8 cellular contexts compared by ENCODE assay signal in the genomic region with DNA sequence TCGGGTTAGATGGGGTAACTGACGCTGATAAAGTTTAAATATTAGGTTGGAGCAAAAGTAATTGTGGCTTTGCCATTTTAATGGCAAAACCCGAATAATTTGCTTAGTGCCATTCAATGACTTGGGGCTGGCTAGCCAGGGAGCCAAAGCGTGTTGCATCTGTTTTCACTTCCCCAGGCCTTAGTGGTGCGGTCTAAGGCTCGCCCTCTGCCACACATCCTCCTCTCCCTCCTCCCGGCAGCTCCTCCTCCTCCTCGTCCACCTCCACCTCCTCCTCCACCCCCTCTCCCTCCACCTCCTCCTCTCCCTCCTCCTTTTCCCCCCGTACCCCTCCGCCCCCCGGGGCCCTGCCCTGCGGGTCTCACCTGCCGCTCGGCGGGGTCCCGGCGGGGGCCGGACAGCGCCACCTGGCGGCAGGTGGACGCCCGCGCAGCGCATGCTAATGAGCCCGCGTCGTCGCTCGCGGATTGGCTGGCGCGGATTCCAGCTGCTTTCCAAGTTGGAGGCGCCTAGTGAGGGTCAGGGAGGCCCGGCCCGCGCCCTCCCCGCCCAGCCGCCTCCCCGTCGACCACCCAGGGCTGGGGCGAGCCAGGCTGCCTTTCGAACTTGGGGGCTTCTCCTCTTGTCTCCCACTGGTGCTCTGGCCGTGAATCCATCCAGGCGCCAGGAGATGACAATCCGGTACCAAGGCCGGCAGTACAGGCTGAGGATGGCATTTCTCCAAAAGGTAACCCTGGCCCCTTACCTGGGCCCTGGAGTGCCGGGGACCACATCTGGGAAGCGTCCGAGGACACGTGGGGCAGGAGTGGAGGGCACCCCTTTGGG. TPM values are rescaled to one million over a fixed set of nuclear protein-coding genes. Genes with fewer than 3 reads are reported as not detected.
DNase-seq lines count a peak whose midpoint lies in the region; ATAC-seq and TF ChIP-seq lines count a peak whose summit lies in the region.

No MANE protein-coding gene starts in this region.

- H3K9me3 ChIP-seq in heart left ventricle (no peaks in the 10 kb centered on the region), upper lobe of left lung (no peaks in the 10 kb centered on the region)

- DNase-seq in GM12864 (ENCODE audit: low read depth): peak; percentile 74
- peak; percentile 75 for DNase-seq in NB4 (ENCODE audit: low read depth)
- peak; percentile 61 for DNase-seq in SKM-1 treated with dmso at 0.1 percent for 144 hours (lab: John Stamatoyannopoulos, UW; ENCODE audit: unreplicated experiment)
- peak; percentile 86 for DNase-seq in activated naive CD8-positive, alpha-beta T cell treated with anti-CD3 and anti-CD28 coated beads for 36 hours
- DNase-seq in heart left ventricle: peak; percentile 85 to 95 (median 89)
- DNase-seq in posterior cingulate gyrus: peak; percentile 75 to 97 (median 84)
- DNase-seq in upper lobe of left lung: peak; percentile 93 to 97

- peak overlapping the region; percentile 80 for H3K4me3 Mint-ChIP-seq in activated naive CD8-positive, alpha-beta T cell treated with anti-CD3 and anti-CD28 coated beads for 36 hours

- ATAC-seq in HG02571 (IDR thresholded peaks at IDR 0.05; ENCODE audit: unreplicated experiment) (peak; percentile 67), heart left ventricle (peak; percentile 79 to 97 (median 95)), upper lobe of left lung (ENCODE audit: low FRiP score in 2 of 2) (peak; percentile 95 to 96)

- H3K9me3 Mint-ChIP-seq in activated naive CD8-positive, alpha-beta T cell treated with anti-CD3 and anti-CD28 coated beads for 36 hours: no peaks in the 10 kb centered on the region

- H3K27me3 Mint-ChIP-seq in activated naive CD8-positive, alpha-beta T cell treated with anti-CD3 and anti-CD28 coated beads for 36 hours: no peaks in the 10 kb centered on the region

- peaks cover 19% of the 10 kb centered on the region for H3K4me1 Mint-ChIP-seq in activated naive CD8-positive, alpha-beta T cell treated with anti-CD3 and anti-CD28 coated beads for 36 hours

- H3K36me3 ChIP-seq in heart left ventricle: no peaks in the 10 kb centered on the region
- no peaks in the 10 kb centered on the region for H3K36me3 ChIP-seq in upper lobe of left lung

- WGBS in heart left ventricle, 4 donors: 4 to 6% (median 6%) methylated on average over 26 to 50 of the region's 50 CpGs
- WGBS in upper lobe of left lung, 2 donors: 2 to 8% methylated on average over 12 to 16 of the region's 50 CpGs

- intact Hi-C loops in heart left ventricle (cut with DNase I) (loop anchor here in 9 of 10 donors (1.0 to 10.0 kb wide), 11 partner anchors 38 to 138 kb away; a partner anchor contains a TSS), posterior cingulate gyrus (cut with DNase I) (loop anchor here (5.0 kb wide), 3 partner anchors 37 to 123 kb away; a partner anchor contains a TSS)

- peak overlapping the region; percentile 92 for H3K27ac Mint-ChIP-seq in activated naive CD8-positive, alpha-beta T cell treated with anti-CD3 and anti-CD28 coated beads for 36 hours

- TF ChIP-seq CTCF in GM12864 (IDR thresholded peaks at IDR 0.05; ENCODE audit: low read depth, low read length, missing control alignments): peak; percentile 81
- TF ChIP-seq CTCF in NB4 (IDR thresholded peaks at IDR 0.05; ENCODE audit: low read depth, low read length): peak; percentile 75
- peak; percentile 61 to 95 (median 86) for TF ChIP-seq CTCF in heart left ventricle (IDR thresholded peaks at IDR 0.05)
- peak; percentile 91 to 98 (median 98) for TF ChIP-seq CTCF in upper lobe of left lung (IDR thresholded peaks at IDR 0.05)

- H3K4me1 ChIP-seq in heart left ventricle (peaks cover 0 to 21% (median 7%) of the 10 kb centered on the region in 12 donors), upper lobe of left lung (peaks cover 6 to 14% (median 10%) of the 10 kb centered on the region in 4 donors)

- H3K27me3 ChIP-seq in heart left ventricle: no peaks in the 10 kb centered on the region
- H3K27me3 ChIP-seq in upper lobe of left lung: no peaks in the 10 kb centered on the region

- no peak for TF ChIP-seq EP300 in upper lobe of left lung (IDR thresholded peaks at IDR 0.05)

- TF ChIP-seq POLR2A in NB4 (IDR thresholded peaks at IDR 0.05; ENCODE audit: extremely low read depth, insufficient read length): no peak
- no peak for TF ChIP-seq POLR2A in heart left ventricle (IDR thresholded peaks at IDR 0.05)
- TF ChIP-seq POLR2A in upper lobe of left lung (IDR thresholded peaks at IDR 0.05): peak in 1 of 4 donors; percentile 26

- H3K4me3 ChIP-seq in GM12864 (ENCODE audit: low read depth, low read length) (peak overlapping the region; percentile 49), NB4 (ENCODE audit: low read depth, low read length) (peak overlapping the region; percentile 21), heart left ventricle (peak overlapping the region; percentile 31 to 64 (median 54)), upper lobe of left lung (peak overlapping the region; percentile 39 to 60 (median 50))

- no peaks in the 10 kb centered on the region for H3K36me3 Mint-ChIP-seq in activated naive CD8-positive, alpha-beta T cell treated with anti-CD3 and anti-CD28 coated beads for 36 hours

- peak overlapping the region in 9 of 12 donors; percentile 4 to 81 (median 58) for H3K27ac ChIP-seq in heart left ventricle
- H3K27ac ChIP-seq in upper lobe of left lung: peak overlapping the region; percentile 57 to 86 (median 82)

RNA-seq across cellular contexts. Expression of a gene that starts 36.6 kb away (rescaled TPM):
- total RNA-seq in activated naive CD8-positive, alpha-beta T cell treated with anti-CD3 and anti-CD28 coated beads for 36 hours: 1 to 10 TPM; 1.2 TPM
- total RNA-seq in heart left ventricle (1 to 10 TPM in 7 of 9 donors, under 1 TPM in 2; 0.85 to 5.1 (median 1.5) TPM), upper lobe of left lung (10 to 100 TPM in 2 of 6 donors, 1 to 10 TPM in 4; 3.9 to 16.2 (median 8.1) TPM)
- 1 to 10 TPM in 1 of 2 donors, under 1 TPM in 1; 0.68 to 1.0 TPM for polyA plus RNA-seq in heart left ventricle

RNA-seq across cellular contexts. Expression of a gene that starts 44.0 kb away (rescaled TPM):
- total RNA-seq in activated naive CD8-positive, alpha-beta T cell treated with anti-CD3 and anti-CD28 coated beads for 36 hours: 10 to 100 TPM; 53.8 to 54.2 TPM
- total RNA-seq in heart left ventricle (10 to 100 TPM; 19.0 to 39.2 (median 24.4) TPM), upper lobe of left lung (10 to 100 TPM; 33.7 to 56.4 (median 46.2) TPM)
- 10 to 100 TPM in 1 of 2 donors, 1 to 10 TPM in 1; 7.3 to 21.6 TPM for polyA plus RNA-seq in heart left ventricle

Comparison
In these comparisons a context has a peak if more than half of its experiments do, and no peak if none do; other contexts are left out.
1. Peak in every context shown above with its lines: DNase-seq, ATAC-seq, H3K4me3 ChIP-seq and H3K27ac ChIP-seq.